1 cellular context compared by ENCODE assay signal in the genomic region with DNA sequence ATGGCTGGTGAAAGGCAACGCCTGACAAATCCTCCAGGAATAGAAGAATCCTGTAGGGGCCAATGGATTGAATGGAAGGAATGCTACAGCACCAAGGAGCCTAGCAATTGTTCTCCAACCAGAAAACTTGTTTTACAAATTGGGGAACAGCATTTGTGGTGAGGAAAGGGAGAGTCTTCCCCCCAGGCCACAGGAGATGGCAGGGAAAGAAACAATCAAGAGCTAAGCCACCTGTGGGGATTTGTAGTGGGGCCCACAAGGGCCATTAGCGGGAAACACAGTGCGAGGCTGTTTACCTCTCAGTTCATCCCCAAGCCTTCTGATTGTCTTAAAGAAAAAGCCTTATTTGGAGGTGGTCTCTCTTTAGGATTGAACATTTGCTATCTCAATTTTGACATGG.
TF ChIP-seq lines count a peak whose summit lies in the region.

No MANE protein-coding gene starts in this region.

TF ChIP-seq in GM23338, 12 proteins besides CTCF, POLR2A, EP300 and RAD21 (continued from another document):
- TF ChIP-seq ZNF462 (CRISPR knock-in tag; IDR thresholded peaks at IDR 0.05) (no peak), JUNB (IDR thresholded peaks at IDR 0.05; ENCODE audit: unreplicated experiment) (no peak), EZH2phosphoT487 (IDR thresholded peaks at IDR 0.05; ENCODE audit: unreplicated experiment) (no peak)
- TF ChIP-seq, protein P1, sequence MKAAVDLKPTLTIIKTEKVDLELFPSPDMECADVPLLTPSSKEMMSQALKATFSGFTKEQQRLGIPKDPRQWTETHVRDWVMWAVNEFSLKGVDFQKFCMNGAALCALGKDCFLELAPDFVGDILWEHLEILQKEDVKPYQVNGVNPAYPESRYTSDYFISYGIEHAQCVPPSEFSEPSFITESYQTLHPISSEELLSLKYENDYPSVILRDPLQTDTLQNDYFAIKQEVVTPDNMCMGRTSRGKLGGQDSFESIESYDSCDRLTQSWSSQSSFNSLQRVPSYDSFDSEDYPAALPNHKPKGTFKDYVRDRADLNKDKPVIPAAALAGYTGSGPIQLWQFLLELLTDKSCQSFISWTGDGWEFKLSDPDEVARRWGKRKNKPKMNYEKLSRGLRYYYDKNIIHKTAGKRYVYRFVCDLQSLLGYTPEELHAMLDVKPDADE (IDR thresholded peaks at IDR 0.05) = no peak
TF ChIP-seq in GM23338: peak in this region for 0.
